17 cellular contexts compared by ENCODE assay signal in the genomic region with DNA sequence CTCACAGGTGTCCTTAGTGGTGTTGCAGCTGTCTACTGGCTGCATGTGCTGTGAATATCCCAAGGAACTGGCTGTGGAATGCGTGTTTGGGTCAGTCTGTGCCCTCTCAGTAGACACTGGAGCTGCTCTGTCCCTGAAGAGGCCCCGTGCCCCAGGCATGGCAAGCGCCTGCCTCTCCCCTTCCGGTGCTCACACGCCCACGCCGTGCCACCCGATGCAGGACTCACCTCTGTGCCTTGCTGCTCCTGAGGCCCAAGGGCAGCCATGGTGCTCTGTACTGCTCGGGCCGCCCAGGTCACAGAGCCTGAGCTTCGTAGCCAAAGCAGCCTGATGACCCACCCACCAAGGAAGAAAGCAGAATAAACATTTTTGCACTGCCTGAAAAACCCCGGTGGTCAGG. TPM values are rescaled to one million over a fixed set of nuclear protein-coding genes. Genes with fewer than 3 reads are reported as not detected.
DNase-seq lines count a peak whose midpoint lies in the region; ATAC-seq, FAIRE-seq and TF ChIP-seq lines count a peak whose summit lies in the region.
"Had no signal": no experiment of that assay in that cellular context is flagged by ENCODE, and none has a peak within 500 bp of the region (broad histone marks: within the 10 kb centered on the region; RNA-seq: fewer than 3 reads in every experiment).

No MANE protein-coding gene starts in this region.

- CTCF ChIA-PET in RWPE1 (lab: Yijun Ruan, JAX): interaction anchor here (0.7 kb wide), 1 partner anchor 26 kb away, joined by 5 read pairs; no protein-coding TSS in a partner anchor

- no peak overlapping the region for H3K4me2 ChIP-seq in trophoblast cell (ENCODE audit: low read length)
- H3K4me2 ChIP-seq: hepatocyte had no signal

- no peak for DNase-seq in left cardiac atrium
- DNase-seq in Right ventricle myocardium superior: no peak
- DNase-seq in RWPE1 (ENCODE audit: low spot score): no peak
- DNase-seq in foreskin melanocyte: peak; percentile 17
- peak; percentile 74 for DNase-seq in small intestine
- no peak for DNase-seq in GM10266 (ENCODE audit: extremely low spot score)
- no peak for DNase-seq in DMS114 treated with DMSO at 0.1 percent for 48 hours (lab: John Stamatoyannopoulos, UW; ENCODE audit: unreplicated experiment)
- DNase-seq in trophoblast cell: no peak
- DNase-seq: activated CD4-positive, alpha-beta T cell treated with anti-CD3 and anti-CD28 coated beads, Interleukin-2, amount 50 U/mL, for 4 hours; effector memory CD8-positive, alpha-beta T cell; EL; NCI-H1930; thyroid gland had no signal

- no peak overlapping the region for H2BK12ac ChIP-seq in trophoblast cell (ENCODE audit: low read length)

- H3K27ac ChIP-seq in RWPE1: peak overlapping the region; percentile 48
- H3K27ac ChIP-seq in small intestine (ENCODE audit: low read depth in 1 of 2, low read length in 1 of 2): peak overlapping the region; percentile 43 to 57
- H3K27ac ChIP-seq in trophoblast cell (ENCODE audit: low read depth, low read length): no peak overlapping the region
- H3K27ac ChIP-seq: hepatocyte, thyroid gland had no signal

- H3K4me3 ChIP-seq in small intestine (ENCODE audit: low read depth in 1 of 2, low read length in 2 of 2): no peak overlapping the region
- no peak overlapping the region for H3K4me3 ChIP-seq in trophoblast cell (ENCODE audit: low read depth, low read length)
- H3K4me3 ChIP-seq: adrenal gland, hepatocyte, thyroid gland had no signal

- H4K8ac ChIP-seq in trophoblast cell (ENCODE audit: low read depth, low read length): no peak overlapping the region

- intact Hi-C loops in left cardiac atrium (cut with DNase I) (no loop called here), Right ventricle myocardium superior (cut with DNase I) (no loop called here)

- H3K23ac ChIP-seq in trophoblast cell (ENCODE audit: low read length): no peak overlapping the region

- POLR2A ChIA-PET in RWPE1 (lab: Yijun Ruan, JAX; ENCODE audit: low non-redundant PET): no interaction called here

- H2BK120ac ChIP-seq in trophoblast cell (ENCODE audit: insufficient read depth, low read length, poor library complexity): no peak overlapping the region

- H3K79me2 ChIP-seq in trophoblast cell (ENCODE audit: control insufficient read depth, insufficient read depth, low read length, poor library complexity): no peaks in the 10 kb centered on the region
- H3K79me2 ChIP-seq: hepatocyte had no signal

- peaks cover 2 to 4% of the 10 kb centered on the region in 2 donors for H3K4me1 ChIP-seq in small intestine (ENCODE audit: control insufficient read depth in 2 of 2, insufficient read depth in 1 of 2, low read depth in 1 of 2, low read length in 1 of 2)
- no peaks in the 10 kb centered on the region for H3K4me1 ChIP-seq in trophoblast cell (ENCODE audit: control insufficient read depth in 1 of 2, insufficient read depth in 2 of 2, low read length in 2 of 2)
- H3K4me1 ChIP-seq: adrenal gland had no signal

- no peak overlapping the region for H3K18ac ChIP-seq in trophoblast cell (ENCODE audit: low read length)

- WGBS in small intestine, 3 donors: 8 to 63% (median 28%) methylated on average over 10 to 12 of the region's 12 CpGs
- no CpG with 5 or more reads among the region's 12 CpGs for WGBS in trophoblast cell (ENCODE audit: extremely low coverage, insufficient coverage, insufficient read length)

- ATAC-seq in left cardiac atrium: peak; percentile 5 to 35
- ATAC-seq in Right ventricle myocardium superior (ENCODE audit: poor library complexity): no peak
- ATAC-seq: effector memory CD8-positive, alpha-beta T cell had no signal

- no peak overlapping the region for H3K14ac ChIP-seq in trophoblast cell (ENCODE audit: low read length)

- H4K91ac ChIP-seq in trophoblast cell (ENCODE audit: low read depth, low read length): no peak overlapping the region

- no peak overlapping the region for H2AFZ ChIP-seq in trophoblast cell (ENCODE audit: insufficient read depth, low read length, poor library complexity)
- H2AFZ ChIP-seq: hepatocyte had no signal

- H3K9me3 ChIP-seq in small intestine (ENCODE audit: control insufficient read depth, low read depth) (no peaks in the 10 kb centered on the region), trophoblast cell (ENCODE audit: insufficient read depth, low read depth, low read length) (peaks cover 9% of the 10 kb centered on the region)
- H3K9me3 ChIP-seq: adrenal gland, thyroid gland had no signal

- no peak for FAIRE-seq in small intestine (lab: Jason Lieb, UNC)

- H3K36me3 ChIP-seq in small intestine (ENCODE audit: control insufficient read depth in 2 of 2, insufficient read depth in 2 of 2, low read length in 2 of 2): peaks cover 3 to 15% of the 10 kb centered on the region in 2 donors
- peaks cover 38 to 40% of the 10 kb centered on the region in 2 experiments for H3K36me3 ChIP-seq in trophoblast cell (ENCODE audit: control insufficient read depth in 1 of 2, insufficient read depth in 2 of 2, low read length in 2 of 2)

- H3K9ac ChIP-seq in trophoblast cell (ENCODE audit: low read length): no peak overlapping the region

- no peak overlapping the region for H2BK5ac ChIP-seq in trophoblast cell (ENCODE audit: low read depth, low read length, poor library complexity)

- no peaks in the 10 kb centered on the region for H3K79me1 ChIP-seq in trophoblast cell (ENCODE audit: low read length)

- H3K27me3 ChIP-seq in small intestine (ENCODE audit: control insufficient read depth in 2 of 2, insufficient read depth in 2 of 2, low read length in 2 of 2) (no peaks in the 10 kb centered on the region), trophoblast cell (ENCODE audit: insufficient read depth, low read length) (no peaks in the 10 kb centered on the region)
- H3K27me3 ChIP-seq: adrenal gland, hepatocyte, thyroid gland had no signal

- no peak overlapping the region for H3K4ac ChIP-seq in trophoblast cell (ENCODE audit: low read depth, low read length)

- no peak overlapping the region for H4K12ac ChIP-seq in trophoblast cell (ENCODE audit: low read depth, low read length)

- no peak overlapping the region for H2AK5ac ChIP-seq in trophoblast cell (ENCODE audit: low read length)

- TF ChIP-seq CTCF in RWPE1 (conservative IDR thresholded peaks at IDR 0.05; ENCODE audit: low read depth): no peak
- no peak for TF ChIP-seq CTCF in GM10266 (IDR thresholded peaks at IDR 0.05; ENCODE audit: control insufficient read depth, insufficient read depth, low read depth, missing control alignments)

RNA-seq across cellular contexts. Expression of a gene that starts 10.0 kb away (rescaled TPM):
- 10 to 100 TPM; 14.8 to 15.3 TPM for total RNA-seq in left cardiac atrium
- 12.5 TPM for total RNA-seq in Right ventricle myocardium superior
- polyA plus RNA-seq in small intestine: 10 to 100 TPM in 2 of 3 donors, 1 to 10 TPM in 1; 3.6 to 20.1 (median 11.1) TPM
- 0.01 and 0.10 TPM in 2 replicates for polyA plus RNA-seq in trophoblast cell (2013)
- total RNA-seq: mononuclear cell had no signal

RNA-seq across cellular contexts. Expression of a gene that starts 14.7 kb away (rescaled TPM):
- total RNA-seq in left cardiac atrium (1 to 10 TPM; 4.9 to 5.1 TPM), Right ventricle myocardium superior (9.3 TPM)
- 10 to 100 TPM; 14.1 to 81.6 (median 14.3) TPM for polyA plus RNA-seq in small intestine
- 0.22 and 0.24 TPM in 2 replicates for polyA plus RNA-seq in trophoblast cell (2013)
- total RNA-seq: hepatocyte, mononuclear cell, thyroid gland had no signal

RNA-seq across cellular contexts. Expression of a gene that starts 17.3 kb away (rescaled TPM):
- total RNA-seq in left cardiac atrium (1 to 10 TPM; 2.4 to 3.6 TPM), Right ventricle myocardium superior (1.8 TPM)
- 10 to 100 TPM; 12.3 to 46.1 (median 44.9) TPM for polyA plus RNA-seq in small intestine
- polyA plus RNA-seq in trophoblast cell (2013): 0.15 and 0.27 TPM in 2 replicates
- total RNA-seq: hepatocyte, mononuclear cell, osteocyte had no signal

RNA-seq across cellular contexts. Expression of a gene that starts 31.1 kb away (rescaled TPM):
- total RNA-seq in left cardiac atrium (100 to 1,000 TPM; 119 to 160 TPM), Right ventricle myocardium superior (135 TPM)
- polyA plus RNA-seq in small intestine: 100 to 1,000 TPM in 1 of 3 donors, 10 to 100 TPM in 2; 56.5 to 107 (median 57.9) TPM
- polyA plus RNA-seq in trophoblast cell (2013): 67.1 and 68.6 TPM in 2 replicates

RNA-seq across cellular contexts. Expression of a gene that starts 36.5 kb away (rescaled TPM):
- 10 to 100 TPM; 28.2 to 32.9 TPM for total RNA-seq in left cardiac atrium
- 25.0 TPM for total RNA-seq in Right ventricle myocardium superior
- 100 to 1,000 TPM in 2 of 3 donors, 10 to 100 TPM in 1; 56.6 to 136 (median 115) TPM for polyA plus RNA-seq in small intestine
- polyA plus RNA-seq in trophoblast cell (2013): 62.4 and 68.6 TPM in 2 replicates

Comparison
In these comparisons a context has a peak if more than half of its experiments do, and no peak if none do; other contexts are left out.
1. DNase-seq: peak in foreskin melanocyte (single experiment) and small intestine (single experiment); none in left cardiac atrium (single experiment), Right ventricle myocardium superior (single experiment), RWPE1 (single experiment), GM10266 (single experiment), DMS114 treated with DMSO at 0.1 percent for 48 hours (single experiment) and trophoblast cell (0 of 2).